Comparison of ENCODE assay signal across 1 cellular context in the genomic region with DNA sequence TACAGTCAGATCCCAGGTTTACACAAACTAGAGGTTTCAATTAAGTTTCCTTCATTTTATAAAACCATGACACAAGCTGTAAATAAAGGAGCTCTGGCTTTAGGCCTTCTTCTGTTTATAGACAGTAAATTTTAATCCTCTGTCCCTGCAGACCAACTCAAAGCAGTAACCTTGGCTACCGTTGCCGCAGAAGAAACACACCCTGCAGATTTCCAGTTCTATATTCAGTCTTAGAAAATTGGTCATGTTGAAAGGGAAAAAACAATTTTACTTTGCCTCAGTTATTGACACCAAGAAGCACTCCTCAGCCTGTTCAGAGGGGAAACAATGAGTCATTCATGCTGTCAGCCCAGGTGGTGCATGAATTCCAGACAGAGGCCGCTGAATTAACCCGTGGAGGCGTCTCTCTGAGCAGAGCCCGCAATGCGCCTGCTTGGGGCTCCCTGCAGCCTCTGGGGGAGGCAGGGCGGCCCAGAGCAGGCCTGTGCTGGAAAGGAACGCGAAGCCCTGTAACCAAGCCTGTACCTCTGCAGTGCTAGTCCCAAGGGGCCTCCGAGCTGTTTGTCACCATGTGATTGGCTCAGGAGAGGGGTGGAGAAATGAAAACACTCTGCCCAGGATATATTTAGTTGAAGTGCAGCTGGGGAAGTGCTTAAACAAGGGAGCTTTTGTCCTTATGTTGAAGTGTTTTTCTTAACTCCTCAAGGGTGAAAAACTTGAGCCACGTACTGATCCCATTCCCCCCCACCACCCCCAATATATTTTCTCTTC.
TF ChIP-seq lines count a peak whose summit lies in the region.

No MANE protein-coding gene starts in this region.

TF ChIP-seq in HepG2, 621 proteins besides CTCF, POLR2A, EP300 and RAD21 (continued from another document and continues in another):
- TF ChIP-seq SALL1 (CRISPR knock-in tag; IDR thresholded peaks at IDR 0.05), result peak; percentile 94
- peak; percentile 83 for TF ChIP-seq PAXIP1 (CRISPR knock-in tag; conservative IDR thresholded peaks at IDR 0.05)
- TF ChIP-seq ZNF331 (CRISPR knock-in tag; IDR thresholded peaks at IDR 0.05), result peak; percentile 77
- TF ChIP-seq ZNF33B (CRISPR knock-in tag; IDR thresholded peaks at IDR 0.05), result 0 out of 2 replicates have a peak, but pooled peaks have one; percentile 29
- TF ChIP-seq GTF3A (CRISPR knock-in tag; conservative IDR thresholded peaks at IDR 0.05), result 0 out of 2 replicates have a peak, but pooled peaks have one; percentile 73
- TF ChIP-seq IRF9 (CRISPR knock-in tag; IDR thresholded peaks at IDR 0.05; ENCODE audit: borderline replicate concordance), result 0 out of 2 replicates have a peak, but pooled peaks have one; percentile 51
- peak; percentile 80 for TF ChIP-seq ATF3 (CRISPR knock-in tag; IDR thresholded peaks at IDR 0.05)
- peak; percentile 83 for TF ChIP-seq MED1 (CRISPR knock-in tag; IDR thresholded peaks at IDR 0.05)
- TF ChIP-seq ZFX (CRISPR knock-in tag; IDR thresholded peaks at IDR 0.05; ENCODE audit: low read depth), result peak; percentile 93
- TF ChIP-seq, protein P1, sequence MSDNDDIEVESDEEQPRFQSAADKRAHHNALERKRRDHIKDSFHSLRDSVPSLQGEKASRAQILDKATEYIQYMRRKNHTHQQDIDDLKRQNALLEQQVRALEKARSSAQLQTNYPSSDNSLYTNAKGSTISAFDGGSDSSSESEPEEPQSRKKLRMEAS (IDR thresholded peaks at IDR 0.05), result peak; percentile 80
- TF ChIP-seq SKI (IDR thresholded peaks at IDR 0.05; ENCODE audit: partially characterized antibody), result peak; percentile 86
- TF ChIP-seq ZNF256 (CRISPR knock-in tag; conservative IDR thresholded peaks at IDR 0.05), result 0 out of 2 replicates have a peak, but pooled peaks have one; percentile 47
- 0 out of 2 replicates have a peak, but pooled peaks have one; percentile 57 for TF ChIP-seq ZFP1 (CRISPR knock-in tag; IDR thresholded peaks at IDR 0.05)
- TF ChIP-seq, protein P2, sequence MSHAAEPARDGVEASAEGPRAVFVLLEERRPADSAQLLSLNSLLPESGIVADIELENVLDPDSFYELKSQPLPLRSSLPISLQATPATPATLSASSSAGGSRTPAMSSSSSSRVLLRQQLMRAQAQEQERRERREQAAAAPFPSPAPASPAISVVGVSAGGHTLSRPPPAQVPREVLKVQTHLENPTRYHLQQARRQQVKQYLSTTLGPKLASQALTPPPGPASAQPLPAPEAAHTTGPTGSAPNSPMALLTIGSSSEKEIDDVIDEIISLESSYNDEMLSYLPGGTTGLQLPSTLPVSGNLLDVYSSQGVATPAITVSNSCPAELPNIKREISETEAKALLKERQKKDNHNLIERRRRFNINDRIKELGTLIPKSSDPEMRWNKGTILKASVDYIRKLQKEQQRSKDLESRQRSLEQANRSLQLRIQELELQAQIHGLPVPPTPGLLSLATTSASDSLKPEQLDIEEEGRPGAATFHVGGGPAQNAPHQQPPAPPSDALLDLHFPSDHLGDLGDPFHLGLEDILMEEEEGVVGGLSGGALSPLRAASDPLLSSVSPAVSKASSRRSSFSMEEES (CRISPR knock-in tag; IDR thresholded peaks at IDR 0.05), result 0 out of 2 replicates have a peak, but pooled peaks have one; percentile 40
- TF ChIP-seq ATF1 (CRISPR knock-in tag; IDR thresholded peaks at IDR 0.05), result no peak
- no peak for TF ChIP-seq SOX13 (IDR thresholded peaks at IDR 0.05)
- peak in 1 of 2 experiments; percentile 69; a peak in 2 of 4 replicates for TF ChIP-seq SOX13 (CRISPR knock-in tag; conservative IDR thresholded peaks at IDR 0.05 in 1 of 2, IDR thresholded peaks at IDR 0.05 in 1 of 2)
- TF ChIP-seq ZNF367 (CRISPR knock-in tag; IDR thresholded peaks at IDR 0.05; ENCODE audit: borderline replicate concordance), result no peak
- TF ChIP-seq, protein P3, sequence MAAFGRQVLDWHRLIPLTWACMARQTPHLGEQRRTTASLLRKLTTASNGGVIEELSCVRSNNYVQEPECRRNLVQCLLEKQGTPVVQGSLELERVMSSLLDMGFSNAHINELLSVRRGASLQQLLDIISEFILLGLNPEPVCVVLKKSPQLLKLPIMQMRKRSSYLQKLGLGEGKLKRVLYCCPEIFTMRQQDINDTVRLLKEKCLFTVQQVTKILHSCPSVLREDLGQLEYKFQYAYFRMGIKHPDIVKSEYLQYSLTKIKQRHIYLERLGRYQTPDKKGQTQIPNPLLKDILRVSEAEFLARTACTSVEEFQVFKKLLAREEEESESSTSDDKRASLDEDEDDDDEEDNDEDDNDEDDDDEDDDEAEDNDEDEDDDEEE (CRISPR knock-in tag; IDR thresholded peaks at IDR 0.05), result no peak
- TF ChIP-seq LRRFIP1 (CRISPR knock-in tag; conservative IDR thresholded peaks at IDR 0.05), result no peak
- TF ChIP-seq NFRKB (IDR thresholded peaks at IDR 0.05), result no peak
- peak; percentile 96 for TF ChIP-seq ZNF770 (CRISPR knock-in tag; IDR thresholded peaks at IDR 0.05)
- TF ChIP-seq PRDM15 (CRISPR knock-in tag; IDR thresholded peaks at IDR 0.05), result peak; percentile 51; the same call in 1 of the 2 replicates
- TF ChIP-seq KAT2B (IDR thresholded peaks at IDR 0.05; ENCODE audit: borderline replicate concordance, low read depth, low read length), result no peak
- no peak for TF ChIP-seq ZFP36L1 (CRISPR knock-in tag; IDR thresholded peaks at IDR 0.05)
- peak; percentile 67; the same call in 1 of the 2 replicates for TF ChIP-seq ZNF615 (CRISPR knock-in tag; IDR thresholded peaks at IDR 0.05; ENCODE audit: borderline replicate concordance)
- TF ChIP-seq EED (CRISPR knock-in tag; IDR thresholded peaks at IDR 0.05), result no peak
- TF ChIP-seq, protein P4, sequence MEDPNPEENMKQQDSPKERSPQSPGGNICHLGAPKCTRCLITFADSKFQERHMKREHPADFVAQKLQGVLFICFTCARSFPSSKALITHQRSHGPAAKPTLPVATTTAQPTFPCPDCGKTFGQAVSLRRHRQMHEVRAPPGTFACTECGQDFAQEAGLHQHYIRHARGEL (CRISPR knock-in tag; IDR thresholded peaks at IDR 0.05), result no peak
- TF ChIP-seq HES4 (CRISPR knock-in tag; IDR thresholded peaks at IDR 0.05; ENCODE audit: borderline replicate concordance), result no peak
- TF ChIP-seq, protein P5, sequence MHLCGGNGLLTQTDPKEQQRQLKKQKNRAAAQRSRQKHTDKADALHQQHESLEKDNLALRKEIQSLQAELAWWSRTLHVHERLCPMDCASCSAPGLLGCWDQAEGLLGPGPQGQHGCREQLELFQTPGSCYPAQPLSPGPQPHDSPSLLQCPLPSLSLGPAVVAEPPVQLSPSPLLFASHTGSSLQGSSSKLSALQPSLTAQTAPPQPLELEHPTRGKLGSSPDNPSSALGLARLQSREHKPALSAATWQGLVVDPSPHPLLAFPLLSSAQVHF (CRISPR knock-in tag; IDR thresholded peaks at IDR 0.05), result no peak
- no peak for TF ChIP-seq ZNF703 (CRISPR knock-in tag; IDR thresholded peaks at IDR 0.05; ENCODE audit: borderline replicate concordance)
- TF ChIP-seq ATRX (CRISPR knock-in tag; IDR thresholded peaks at IDR 0.05; ENCODE audit: borderline replicate concordance), result no peak
- no peak for TF ChIP-seq ZSCAN20 (CRISPR knock-in tag; IDR thresholded peaks at IDR 0.05; ENCODE audit: borderline replicate concordance)
